23 cellular contexts compared by ENCODE assay signal in genomic region chr18:69399253-69399652, GRCh38. TPM values are rescaled to one million over a fixed set of nuclear protein-coding genes. Genes with fewer than 3 reads are reported as not detected.
DNase-seq lines count a peak whose midpoint lies in the region; ATAC-seq, FAIRE-seq and TF ChIP-seq lines count a peak whose summit lies in the region.
"Had no signal": no experiment of that assay in that cellular context is flagged by ENCODE, and none has a peak within 500 bp of the region (broad histone marks: within the 10 kb centered on the region; RNA-seq: fewer than 3 reads in every experiment).

No MANE protein-coding gene starts in this region.

- H3K36me3 Mint-ChIP-seq in astrocyte (ENCODE audit: low read depth, unreplicated experiment) (peaks cover 3% of the 10 kb centered on the region), nephron (ENCODE audit: low read depth) (no peaks in the 10 kb centered on the region), CD14-positive monocyte (peaks cover 0 to 1% of the 10 kb centered on the region in 2 donors)
- H3K36me3 Mint-ChIP-seq: CD4-positive, CD25-positive, alpha-beta regulatory T cell had no signal

- H3K79me2 ChIP-seq in HepG2 (ENCODE audit: insufficient read depth, low read length) = peaks cover 26% of the 10 kb centered on the region
- no peaks in the 10 kb centered on the region for H3K79me2 ChIP-seq in astrocyte (ENCODE audit: insufficient read depth, low read length)

- no peak overlapping the region for H3K9ac ChIP-seq in HepG2 (ENCODE audit: insufficient read depth, low read depth, low read length)
- no peak overlapping the region for H3K9ac ChIP-seq in astrocyte (ENCODE audit: low read length)

- TF ChIP-seq RAD21 in HepG2 (CRISPR knock-in tag; IDR thresholded peaks at IDR 0.05) = no peak

- FAIRE-seq in HepG2 (lab: Jason Lieb, UNC) = no peak
- no peak for FAIRE-seq in astrocyte (lab: Jason Lieb, UNC)
- FAIRE-seq in RCC 7860 (lab: Jason Lieb, UNC) = no peak
- FAIRE-seq: K562 had no signal

- H3K4me2 ChIP-seq in HepG2 (ENCODE audit: low read depth, low read length) (peak overlapping the region; percentile 74; the same call in 1 of the 2 replicates), astrocyte (ENCODE audit: low read length) (no peak overlapping the region)

- H3K4me3 Mint-ChIP-seq in astrocyte (ENCODE audit: unreplicated experiment) (peak overlapping the region; percentile 2), nephron (peak overlapping the region; percentile 69 to 90 (median 84)), CD14-positive monocyte (peak overlapping the region in 1 of 2 donors; percentile 75)

- peaks cover 4% of the 10 kb centered on the region for H3K4me1 Mint-ChIP-seq in astrocyte (ENCODE audit: low read depth, unreplicated experiment)
- peaks cover 29% of the 10 kb centered on the region for H3K4me1 Mint-ChIP-seq in nephron
- H3K4me1 Mint-ChIP-seq in CD14-positive monocyte = no peaks in the 10 kb centered on the region

- H3K9me3 ChIP-seq in HepG2 (ENCODE audit: low read length) = no peaks in the 10 kb centered on the region
- no peaks in the 10 kb centered on the region for H3K9me3 ChIP-seq in right lobe of liver
- H3K9me3 ChIP-seq in astrocyte (ENCODE audit: insufficient read depth, low read depth, low read length) = no peaks in the 10 kb centered on the region
- H3K9me3 ChIP-seq: vagina had no signal

- H3K36me3 ChIP-seq in HepG2 (replicated peaks in 1 of 2; ENCODE audit: control insufficient read depth in 1 of 2, insufficient read depth in 2 of 2, low read length in 2 of 2) (no peaks in the 10 kb centered on the region), right lobe of liver (no peaks in the 10 kb centered on the region), astrocyte (ENCODE audit: insufficient read depth, low read length) (no peaks in the 10 kb centered on the region)
- H3K36me3 ChIP-seq: gastroesophageal sphincter, vagina had no signal

- BruUV-seq in HepG2 (replicated peaks; lab: Mats Ljungman, UMichigan) = no TSS peak

- no peak for DNase-seq in HepG2 (ENCODE audit: low spot score)
- no peak for DNase-seq in right lobe of liver
- no peak for DNase-seq in astrocyte (ENCODE audit: low read depth)
- no peak for DNase-seq in HUDEP-2 (lab: John Stamatoyannopoulos, UW; ENCODE audit: unreplicated experiment in 76 of 76)
- no peak for DNase-seq in activated naive CD4-positive, alpha-beta T cell treated with anti-CD3 and anti-CD28 coated beads, Interleukin-2, amount 50 U/mL, for 16 hours
- no peak for DNase-seq in CD14-positive monocyte (ENCODE audit: low spot score)
- DNase-seq in RCC 7860 (ENCODE audit: low spot score) = no peak
- DNase-seq: activated CD8-positive, alpha-beta T cell treated with anti-CD3 and anti-CD28 coated beads, Interleukin-2, amount 10 ng/mL, durations not matched to agents 7 days and 5 days; activated naive CD4-positive, alpha-beta T cell treated with Interleukin-2 at 50 U/mL for 16 hours; activated T-cell treated with anti-CD3 and anti-CD28 coated beads, Interleukin-2, amount 50 U/mL, for 1 hour; CD4-positive, CD25-positive, alpha-beta regulatory T cell; GOT3; left ventricle myocardium superior; NCI-H187 treated with DMSO at 0.1 percent for 48 hours; NCI-H345; stimulated activated CD8-positive, alpha-beta memory T cell treated with anti-CD3 and anti-CD28 coated beads, Interleukin-4, amount 100 ng/mL, for 48 hours had no signal

- ATAC-seq in HepG2 = no peak
- no peak for ATAC-seq in right lobe of liver
- ATAC-seq: activated CD4-positive, CD25-positive, alpha-beta regulatory T cell treated with anti-CD3 and anti-CD28 coated beads, Interleukin-2, amount 50 U/mL, for 24 hours; activated CD8-positive, alpha-beta T cell treated with anti-CD3 and anti-CD28 coated beads, Interleukin-2, amount 10 ng/mL, durations not matched to agents 7 days and 5 days; gastroesophageal sphincter; K562; left ventricle myocardium superior had no signal

- H3K27me3 Mint-ChIP-seq in astrocyte (ENCODE audit: low read depth, unreplicated experiment) (peaks cover 19% of the 10 kb centered on the region), nephron (ENCODE audit: low read depth) (peaks cover 15% of the 10 kb centered on the region), CD14-positive monocyte (ENCODE audit: low read depth in 3 of 3) (peaks cover 35 to 45% (median 41%) of the 10 kb centered on the region in 3 donors)

- peaks cover 38% of the 10 kb centered on the region for H3K4me1 ChIP-seq in HepG2 (ENCODE audit: insufficient read depth, low read length)
- peaks cover 0 to 4% (median 0%) of the 10 kb centered on the region in 4 donors for H3K4me1 ChIP-seq in right lobe of liver
- peaks cover 5% of the 10 kb centered on the region for H3K4me1 ChIP-seq in astrocyte (ENCODE audit: insufficient read depth, low read length)

- H4K20me1 ChIP-seq in HepG2 (ENCODE audit: insufficient read depth, low read length) (no peaks in the 10 kb centered on the region), astrocyte (ENCODE audit: insufficient read depth, low read length) (no peaks in the 10 kb centered on the region)

- peaks cover 11% of the 10 kb centered on the region for H3K9me3 Mint-ChIP-seq in astrocyte (ENCODE audit: unreplicated experiment)
- no peaks in the 10 kb centered on the region for H3K9me3 Mint-ChIP-seq in nephron
- peaks cover 0 to 19% (median 4%) of the 10 kb centered on the region in 7 donors for H3K9me3 Mint-ChIP-seq in CD14-positive monocyte
- H3K9me3 Mint-ChIP-seq: central memory CD8-positive, alpha-beta T cell had no signal

- H3K27ac Mint-ChIP-seq in astrocyte (ENCODE audit: unreplicated experiment) (no peak overlapping the region), nephron (peak overlapping the region; percentile 53 to 96 (median 93)), CD14-positive monocyte (no peak overlapping the region)
- H3K27ac Mint-ChIP-seq: activated CD8-positive, alpha-beta T cell treated with anti-CD3 and anti-CD28 coated beads, Interleukin-2, amount 10 ng/mL, durations not matched to agents 7 days and 5 days; CD4-positive, CD25-positive, alpha-beta regulatory T cell had no signal

- CTCF ChIA-PET in HepG2 (lab: Yijun Ruan, JAX; ENCODE audit: low intra/inter-chr PET ratio, low total read pairs) = no interaction called here

- WGBS in HepG2 (ENCODE audit: low lambda C conversion rate) = 72% methylated on average over 3 of the region's 3 CpGs
- 47% methylated on average over 3 of the region's 3 CpGs for WGBS in right lobe of liver (ENCODE audit: insufficient coverage, low coverage, low lambda C conversion rate, missing lambda C conversion rate)

- no peak for TF ChIP-seq CTCF in HepG2 (CRISPR knock-in tag; IDR thresholded peaks at IDR 0.05)
- no peak for TF ChIP-seq CTCF in right lobe of liver (IDR thresholded peaks at IDR 0.05)
- TF ChIP-seq CTCF in astrocyte (IDR thresholded peaks at IDR 0.05; ENCODE audit: insufficient read depth, low read depth, low read length) = no peak
- TF ChIP-seq CTCF in nephron (IDR thresholded peaks at IDR 0.05; ENCODE audit: unreplicated experiment in 3 of 3) = no peak
- no peak for TF ChIP-seq CTCF in CD14-positive monocyte (IDR thresholded peaks at IDR 0.05)

- H3K4me3 ChIP-seq in HepG2 (replicated peaks in 1 of 3; ENCODE audit: insufficient read depth in 1 of 3, low read depth in 2 of 3, low read length in 3 of 3) = no peak overlapping the region; a peak in 1 of 6 replicates
- no peak overlapping the region for H3K4me3 ChIP-seq in right lobe of liver
- no peak overlapping the region for H3K4me3 ChIP-seq in astrocyte (ENCODE audit: insufficient read depth, low read depth, low read length)
- H3K4me3 ChIP-seq: K562 had no signal

- no peak for TF ChIP-seq EP300 in HepG2 (IDR thresholded peaks at IDR 0.05; ENCODE audit: low read depth in 2 of 2, low read length in 2 of 2)
- no peak for TF ChIP-seq EP300 in HepG2 (CRISPR knock-in tag; IDR thresholded peaks at IDR 0.05; ENCODE audit: borderline replicate concordance)

- H2AFZ ChIP-seq in HepG2 (ENCODE audit: low read length) (no peak overlapping the region), astrocyte (ENCODE audit: low read depth, low read length) (no peak overlapping the region)

- intact Hi-C loops in HepG2 (cut with micrococcal nuclease; ENCODE audit: unreplicated experiment) (no loop called here), right lobe of liver (cut with DNase I) (no loop called here), CD14-positive monocyte (cut with micrococcal nuclease) (no loop called here)

- in situ Hi-C loops in HepG2 (cut with HindIII; ENCODE audit: extremely low pct_ligation_motif_present, low pct_unique_long_range_greater_than_20kb) = no loop called here

- H3K27me3 ChIP-seq in HepG2 (ENCODE audit: control insufficient read depth in 1 of 2, insufficient read depth in 2 of 2, low read length in 2 of 2) (peaks cover 0 to 8% of the 10 kb centered on the region in 2 experiments; a peak in 3 of 5 replicates), right lobe of liver (no peaks in the 10 kb centered on the region), astrocyte (ENCODE audit: insufficient read depth, low read length) (peaks cover 16% of the 10 kb centered on the region)
- H3K27me3 ChIP-seq: vagina had no signal

- H3K27ac ChIP-seq in HepG2 (ENCODE audit: extremely low read length, insufficient read depth, low read length) = no peak overlapping the region
- no peak overlapping the region for H3K27ac ChIP-seq in right lobe of liver
- H3K27ac ChIP-seq in astrocyte (ENCODE audit: low read depth, low read length) = no peak overlapping the region
- H3K27ac ChIP-seq: RWPE1 had no signal

- no peak for TF ChIP-seq POLR2A in HepG2 (IDR thresholded peaks at IDR 0.05; ENCODE audit: insufficient read depth in 1 of 2, low read depth in 2 of 2, low read length in 2 of 2)
- TF ChIP-seq POLR2A in right lobe of liver (IDR thresholded peaks at IDR 0.05) = no peak

- POLR2A ChIA-PET in HepG2 (lab: Yijun Ruan, JAX) = no interaction called here

RNA-seq across cellular contexts. Expression of gene DOK6, which starts 1.4 kb away (rescaled TPM):
- total RNA-seq in HepG2 (2016; rRNA removed; fragmentation: Illumina TruSeq; extraction: Trizol) (14.7 and 17.2 TPM in 2 replicates), right lobe of liver (1 to 10 TPM in 4 of 6 experiments, under 1 TPM in 1, not detected in 1; 0.37 to 2.9 (median 2.1) TPM), astrocyte (2.9 and 3.1 TPM in 2 replicates)
- total RNA-seq in HepG2 (2016; cell fraction: cytosol; rRNA removed; fragmentation: Illumina TruSeq; extraction: Trizol; ENCODE audit: low read depth) = 23.3 and 23.4 TPM in 2 replicates
- 13.1 and 15.5 TPM in 2 replicates for total RNA-seq in HepG2 (2016; cell fraction: insoluble cytoplasmic fraction; rRNA removed; fragmentation: Illumina TruSeq; extraction: Trizol)
- 32.3 and 34.9 TPM in 2 replicates for total RNA-seq in HepG2 (2016; cell fraction: membrane; rRNA removed; fragmentation: Illumina TruSeq; extraction: Trizol)
- total RNA-seq in HepG2 (2016; cell fraction: nucleus; rRNA removed; fragmentation: Illumina TruSeq; extraction: Trizol) = 20.4 and 24.7 TPM in 2 replicates
- polyA plus RNA-seq in HepG2 (2011; rRNA removed) (12.3 and 17.0 TPM in 2 replicates), CD14-positive monocyte (not detected)
- polyA plus RNA-seq in HepG2 (2011; cell fraction: cytosol; rRNA removed) = 10.4 and 14.9 TPM in 2 replicates
- 11.6 and 12.1 TPM in 2 replicates for polyA plus RNA-seq in HepG2 (2011; cell fraction: nucleus; rRNA removed)
- polyA plus RNA-seq in HepG2 (2012) = 8.1 and 12.9 TPM in 2 replicates
- polyA plus RNA-seq in HepG2 (2016; cell fraction: cytosol; fragmentation: Illumina TruSeq; extraction: Trizol; ENCODE audit: low read depth) = 32.4 and 36.9 TPM in 2 replicates
- polyA plus RNA-seq in HepG2 (2016; cell fraction: insoluble cytoplasmic fraction; fragmentation: Illumina TruSeq; extraction: Trizol; ENCODE audit: low read depth) = 17.8 and 17.9 TPM in 2 replicates
- polyA plus RNA-seq in HepG2 (2016; cell fraction: membrane; fragmentation: Illumina TruSeq; extraction: Trizol; ENCODE audit: low read depth) = 35.2 and 37.0 TPM in 2 replicates
- polyA plus RNA-seq in HepG2 (2016; cell fraction: nucleus; fragmentation: Illumina TruSeq; extraction: Trizol; ENCODE audit: insufficient read depth, low read depth) = 9.6 and 11.3 TPM in 2 replicates
- 23.6 TPM in 1 of 2 replicates, not detected in the other for polyA minus RNA-seq in HepG2 (2011; rRNA and poly(A)+ RNA removed; ENCODE audit: low replicate concordance)
- polyA minus RNA-seq in HepG2 (2011; cell fraction: cytosol; rRNA and poly(A)+ RNA removed) = 17.3 and 19.5 TPM in 2 replicates
- 28.7 and 45.6 TPM in 2 replicates for polyA minus RNA-seq in HepG2 (2011; cell fraction: nucleus; rRNA and poly(A)+ RNA removed)
- total RNA-seq: activated CD8-positive, alpha-beta T cell treated with anti-CD3 and anti-CD28 coated beads, Interleukin-2, amount 10 ng/mL, durations not matched to agents 7 days and 5 days; CD4-positive, CD25-positive, alpha-beta regulatory T cell; K562 had no signal
- polyA plus RNA-seq: K562 had no signal

Comparison
In these comparisons a context has a peak if more than half of its experiments do, and no peak if none do; other contexts are left out.
1. H3K27ac Mint-ChIP-seq: peak in nephron (3 of 3); none in astrocyte (single experiment) and CD14-positive monocyte (0 of 7).